8 cellular contexts compared by ENCODE assay signal in the genomic region with DNA sequence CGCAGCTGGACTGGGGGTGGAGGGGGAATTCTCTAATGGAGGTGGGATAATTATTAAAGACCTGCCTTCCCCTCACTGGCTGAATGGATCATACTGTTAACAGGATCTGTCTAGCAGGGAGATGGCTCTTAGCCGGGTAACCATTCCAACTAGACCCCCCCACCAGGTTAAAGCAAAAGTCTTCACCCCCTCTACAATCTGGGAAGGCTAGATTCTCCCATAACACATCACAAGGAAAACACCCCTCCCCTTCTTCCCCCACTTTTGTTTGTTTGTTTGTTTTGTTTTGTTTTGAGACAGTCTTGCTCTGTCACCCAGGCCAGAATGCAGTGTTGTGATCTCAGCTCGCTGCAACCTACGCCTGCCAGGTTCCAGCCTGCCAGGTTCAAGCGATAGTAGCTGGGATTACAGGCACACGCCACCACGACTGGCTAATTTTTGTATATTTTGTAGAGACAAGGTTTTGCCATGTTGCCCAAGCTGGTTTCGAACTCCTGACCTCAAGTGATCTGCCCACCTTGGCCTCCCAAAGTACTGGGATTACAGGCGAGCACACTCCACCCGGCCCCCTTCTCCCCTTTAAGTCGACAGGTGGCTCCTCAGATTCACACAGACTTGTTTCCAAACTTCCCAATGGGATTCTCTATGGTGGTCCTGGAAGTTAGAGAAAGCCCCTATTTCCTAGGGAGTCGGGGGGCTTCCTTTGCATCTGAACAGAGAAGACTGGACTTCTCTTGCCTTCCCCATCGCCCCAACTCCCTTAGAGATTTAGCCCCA. TPM values are rescaled to one million over a fixed set of nuclear protein-coding genes. Genes with fewer than 3 reads are reported as not detected.
DNase-seq lines count a peak whose midpoint lies in the region; ATAC-seq and TF ChIP-seq lines count a peak whose summit lies in the region.

No MANE protein-coding gene starts in this region.

- peak overlapping the region; percentile 85 for H3K27ac Mint-ChIP-seq in activated B cell treated with CpG ODN at 0.5 μM for 24 hours

- H3K9me3 Mint-ChIP-seq in activated B cell treated with CpG ODN at 0.5 μM for 24 hours: no peaks in the 10 kb centered on the region

- H3K27me3 ChIP-seq in hepatocyte (no peaks in the 10 kb centered on the region), skeletal muscle satellite cell (ENCODE audit: control insufficient read depth, insufficient read depth, low read length) (no peaks in the 10 kb centered on the region)

- intact Hi-C loops in activated B cell treated with CpG ODN at 0.5 μM for 24 hours (cut with micrococcal nuclease): loop anchor here (10.0 kb wide), 3 partner anchors 269 to 611 kb away; a partner anchor contains a TSS

- POLR2A ChIA-PET in HEK293 (lab: Yijun Ruan, JAX): interaction anchor here (0.6 to 3.7 kb wide), 7 partner anchors 9 to 119 kb away, joined by 3 to 77 read pairs (median 3); a partner anchor contains a TSS
- POLR2A ChIA-PET in activated B cell treated with CpG ODN at 0.5 μM for 24 hours (lab: Charles Lee): interaction anchor here (0.7 to 6.1 kb wide), 10 partner anchors 9 to 515 kb away, joined by 3 to 93 read pairs (median 6); a partner anchor contains a TSS

- H3K4me1 ChIP-seq in HEK293 (ENCODE audit: control insufficient read depth, insufficient read depth, low read length): peaks cover 25% of the 10 kb centered on the region
- H3K4me1 ChIP-seq in hepatocyte (ENCODE audit: insufficient read depth): peaks cover 35% of the 10 kb centered on the region
- H3K4me1 ChIP-seq in skeletal muscle satellite cell (ENCODE audit: control insufficient read depth, insufficient read depth, low read length): peaks cover 41% of the 10 kb centered on the region

- H3K4me2 ChIP-seq in hepatocyte: peak overlapping the region; percentile 75
- peak overlapping the region; percentile 94 for H3K4me2 ChIP-seq in skeletal muscle satellite cell (ENCODE audit: low read length)

- peaks cover 67% of the 10 kb centered on the region for H3K79me2 ChIP-seq in hepatocyte

- peak overlapping the region; percentile 96 for H3K4me3 Mint-ChIP-seq in activated B cell treated with CpG ODN at 0.5 μM for 24 hours

- peaks cover 83% of the 10 kb centered on the region for H3K4me1 Mint-ChIP-seq in activated B cell treated with CpG ODN at 0.5 μM for 24 hours

- no peaks in the 10 kb centered on the region for H3K27me3 Mint-ChIP-seq in activated B cell treated with CpG ODN at 0.5 μM for 24 hours

- H2AFZ ChIP-seq in hepatocyte: no peak overlapping the region

- 46% methylated on average over 13 of the region's 13 CpGs for WGBS in hepatocyte (ENCODE audit: low lambda C conversion rate, missing lambda C conversion rate)

- TF ChIP-seq CTCF in HEK293 (tag by site-specific recombination; IDR thresholded peaks at IDR 0.05): no peak
- no peak for TF ChIP-seq CTCF in activated B cell treated with CpG ODN at 0.5 μM for 24 hours (IDR thresholded peaks at IDR 0.05)
- TF ChIP-seq CTCF in hepatocyte (IDR thresholded peaks at IDR 0.05; ENCODE audit: poor library complexity): no peak

- peaks cover 9% of the 10 kb centered on the region for H4K20me1 ChIP-seq in hepatocyte (ENCODE audit: insufficient read depth, poor library complexity, severe bottlenecking)

- H3K36me3 ChIP-seq in HEK293 (ENCODE audit: control insufficient read depth in 2 of 2, insufficient read depth in 1 of 2, low read length in 2 of 2) (peaks cover 8 to 15% of the 10 kb centered on the region in 2 experiments; a peak in 2 of 3 replicates), hepatocyte (replicated peaks; ENCODE audit: insufficient read depth, low read depth) (no peaks in the 10 kb centered on the region), skeletal muscle satellite cell (ENCODE audit: insufficient read depth, low read length) (peaks cover 19% of the 10 kb centered on the region)

- no peak for DNase-seq in activated B cell treated with CpG ODN at 0.5 μM for 24 hours
- DNase-seq in hepatocyte (ENCODE audit: low spot score): no peak
- DNase-seq in NCI-H748 treated with DMSO at 0.1 percent for 48 hours (lab: John Stamatoyannopoulos, UW): no peak
- no peak for DNase-seq in activated CD4-positive, CD25-positive, alpha-beta regulatory T cell (lab: John Stamatoyannopoulos, UW)
- DNase-seq in retina: no peak
- no peak for DNase-seq in NCI-H446 (lab: John Stamatoyannopoulos, UW)

- ATAC-seq in activated B cell treated with CpG ODN at 0.5 μM for 24 hours (ENCODE audit: low read depth): no peak

- peak overlapping the region; percentile 82 for H3K9ac ChIP-seq in skeletal muscle satellite cell (ENCODE audit: low read depth, low read length)

- H3K4me3 ChIP-seq in HEK293 (ENCODE audit: low read depth, low read length) (peak overlapping the region; percentile 76), hepatocyte (peak overlapping the region; percentile 79), skeletal muscle satellite cell (ENCODE audit: low read length) (peak overlapping the region; percentile 82)

- H3K36me3 Mint-ChIP-seq in activated B cell treated with CpG ODN at 0.5 μM for 24 hours (ENCODE audit: low read depth): peaks cover 33% of the 10 kb centered on the region

- H3K9me3 ChIP-seq in HEK293 (ENCODE audit: control insufficient read depth, insufficient read depth, low read depth, low read length) (no peaks in the 10 kb centered on the region), hepatocyte (ENCODE audit: low read depth) (no peaks in the 10 kb centered on the region), skeletal muscle satellite cell (replicated peaks; ENCODE audit: low read length) (no peaks in the 10 kb centered on the region)

- H3K9me2 ChIP-seq in hepatocyte (replicated peaks; ENCODE audit: insufficient read depth): no peaks in the 10 kb centered on the region

- CTCF ChIA-PET in HEK293 (lab: Yijun Ruan, JAX): interaction anchor here (0.7 to 1.6 kb wide), 4 partner anchors 23 to 118 kb away, joined by 3 to 6 read pairs (median 6); a partner anchor contains a TSS
- CTCF ChIA-PET in activated B cell treated with CpG ODN at 0.5 μM for 24 hours (lab: Charles Lee): no interaction called here

- H3K27ac ChIP-seq in HEK293 (ENCODE audit: extremely low read depth, low read depth, low read length) (peak overlapping the region; percentile 91; the same call in 1 of the 2 replicates), hepatocyte (peak overlapping the region; percentile 89)

TF ChIP-seq in HEK293, 187 proteins besides CTCF, POLR2A, EP300 and RAD21:
- TF ChIP-seq ZNF670 (tag by site-specific recombination; IDR thresholded peaks at IDR 0.05; ENCODE audit: low read depth) (no peak), SCRT1 (tag by site-specific recombination; IDR thresholded peaks at IDR 0.05; ENCODE audit: borderline replicate concordance) (peak; percentile 30; the same call in 1 of the 2 replicates), GLIS2 (tag by site-specific recombination; IDR thresholded peaks at IDR 0.05) (0 out of 2 replicates have a peak, but pooled peaks have one; percentile 11), SCRT2 (tag by site-specific recombination; IDR thresholded peaks at IDR 0.05) (peak; percentile 79), ZBTB48 (tag by site-specific recombination; IDR thresholded peaks at IDR 0.05) (peak; percentile 70)
- TF ChIP-seq, protein P1, sequence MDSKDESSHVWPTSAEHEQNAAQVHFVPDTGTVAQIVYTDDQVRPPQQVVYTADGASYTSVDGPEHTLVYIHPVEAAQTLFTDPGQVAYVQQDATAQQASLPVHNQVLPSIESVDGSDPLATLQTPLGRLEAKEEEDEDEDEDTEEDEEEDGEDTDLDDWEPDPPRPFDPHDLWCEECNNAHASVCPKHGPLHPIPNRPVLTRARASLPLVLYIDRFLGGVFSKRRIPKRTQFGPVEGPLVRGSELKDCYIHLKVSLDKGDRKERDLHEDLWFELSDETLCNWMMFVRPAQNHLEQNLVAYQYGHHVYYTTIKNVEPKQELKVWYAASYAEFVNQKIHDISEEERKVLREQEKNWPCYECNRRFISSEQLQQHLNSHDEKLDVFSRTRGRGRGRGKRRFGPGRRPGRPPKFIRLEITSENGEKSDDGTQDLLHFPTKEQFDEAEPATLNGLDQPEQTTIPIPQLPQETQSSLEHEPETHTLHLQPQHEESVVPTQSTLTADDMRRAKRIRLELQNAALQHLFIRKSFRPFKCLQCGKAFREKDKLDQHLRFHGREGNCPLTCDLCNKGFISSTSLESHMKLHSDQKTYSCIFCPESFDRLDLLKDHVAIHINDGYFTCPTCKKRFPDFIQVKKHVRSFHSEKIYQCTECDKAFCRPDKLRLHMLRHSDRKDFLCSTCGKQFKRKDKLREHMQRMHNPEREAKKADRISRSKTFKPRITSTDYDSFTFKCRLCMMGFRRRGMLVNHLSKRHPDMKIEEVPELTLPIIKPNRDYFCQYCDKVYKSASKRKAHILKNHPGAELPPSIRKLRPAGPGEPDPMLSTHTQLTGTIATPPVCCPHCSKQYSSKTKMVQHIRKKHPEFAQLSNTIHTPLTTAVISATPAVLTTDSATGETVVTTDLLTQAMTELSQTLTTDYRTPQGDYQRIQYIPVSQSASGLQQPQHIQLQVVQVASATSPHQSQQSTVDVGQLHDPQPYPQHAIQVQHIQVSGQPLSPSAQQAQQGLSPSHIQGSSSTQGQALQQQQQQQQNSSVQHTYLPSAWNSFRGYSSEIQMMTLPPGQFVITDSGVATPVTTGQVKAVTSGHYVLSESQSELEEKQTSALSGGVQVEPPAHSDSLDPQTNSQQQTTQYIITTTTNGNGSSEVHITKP (tag by site-specific recombination; IDR thresholded peaks at IDR 0.05): peak; percentile 89
- TF ChIP-seq, protein P2, sequence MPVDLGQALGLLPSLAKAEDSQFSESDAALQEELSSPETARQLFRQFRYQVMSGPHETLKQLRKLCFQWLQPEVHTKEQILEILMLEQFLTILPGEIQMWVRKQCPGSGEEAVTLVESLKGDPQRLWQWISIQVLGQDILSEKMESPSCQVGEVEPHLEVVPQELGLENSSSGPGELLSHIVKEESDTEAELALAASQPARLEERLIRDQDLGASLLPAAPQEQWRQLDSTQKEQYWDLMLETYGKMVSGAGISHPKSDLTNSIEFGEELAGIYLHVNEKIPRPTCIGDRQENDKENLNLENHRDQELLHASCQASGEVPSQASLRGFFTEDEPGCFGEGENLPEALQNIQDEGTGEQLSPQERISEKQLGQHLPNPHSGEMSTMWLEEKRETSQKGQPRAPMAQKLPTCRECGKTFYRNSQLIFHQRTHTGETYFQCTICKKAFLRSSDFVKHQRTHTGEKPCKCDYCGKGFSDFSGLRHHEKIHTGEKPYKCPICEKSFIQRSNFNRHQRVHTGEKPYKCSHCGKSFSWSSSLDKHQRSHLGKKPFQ (tag by site-specific recombination; IDR thresholded peaks at IDR 0.05): no peak

RNA-seq across cellular contexts. Expression of a gene that starts 3.5 kb away (rescaled TPM):
- total RNA-seq in activated B cell treated with CpG ODN at 0.5 μM for 24 hours: 153 and 192 TPM in 2 replicates
- 27.9 and 34.5 TPM in 2 replicates for total RNA-seq in hepatocyte
- polyA plus RNA-seq in hepatocyte: 33.1 and 42.0 TPM in 2 replicates
- total RNA-seq in skeletal muscle satellite cell (2012; rRNA removed): 25.6 and 26.2 TPM in 2 replicates

RNA-seq across cellular contexts. Expression of a gene that starts 12.1 kb away (rescaled TPM):
- total RNA-seq in activated B cell treated with CpG ODN at 0.5 μM for 24 hours (499 and 503 TPM in 2 replicates), hepatocyte (478 and 579 TPM in 2 replicates)
- 950 and 953 TPM in 2 replicates for polyA plus RNA-seq in hepatocyte
- 547 and 574 TPM in 2 replicates for total RNA-seq in skeletal muscle satellite cell (2012; rRNA removed)

RNA-seq across cellular contexts. Expression of a gene that starts 54.4 kb away (rescaled TPM):
- total RNA-seq in activated B cell treated with CpG ODN at 0.5 μM for 24 hours: 183 and 185 TPM in 2 replicates
- 128 and 142 TPM in 2 replicates for total RNA-seq in hepatocyte
- polyA plus RNA-seq in hepatocyte: 154 and 156 TPM in 2 replicates
- 103 and 126 TPM in 2 replicates for total RNA-seq in skeletal muscle satellite cell (2012; rRNA removed)
